ENCODE assay signal across 1 cellular context in the genomic region with DNA sequence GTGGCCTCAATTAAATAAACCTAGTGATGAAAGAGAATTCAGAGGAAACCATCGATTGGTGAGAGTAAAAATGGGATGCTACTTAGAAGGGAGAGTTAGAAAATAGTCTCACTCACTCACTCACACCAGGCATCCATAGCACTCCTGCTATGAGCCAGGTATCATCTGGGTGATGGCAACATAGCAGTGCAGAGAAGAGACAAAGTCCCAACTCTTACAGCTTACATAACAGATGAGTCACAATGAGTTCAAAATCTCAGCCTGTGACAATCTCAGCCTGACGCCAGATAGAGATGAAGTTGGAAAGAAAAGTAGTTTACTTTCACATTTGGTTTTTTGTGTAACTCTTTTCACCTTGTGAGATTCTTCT.
TF ChIP-seq lines count a peak whose summit lies in the region.

No MANE protein-coding gene starts in this region.

TF ChIP-seq in HepG2, 621 proteins besides CTCF, POLR2A, EP300 and RAD21 (continued from another document and continues in another):
- TF ChIP-seq MIER3 (CRISPR knock-in tag; IDR thresholded peaks at IDR 0.05; ENCODE audit: borderline replicate concordance): 0 out of 2 replicates have a peak, but pooled peaks have one; percentile 30
- no peak for TF ChIP-seq HNF1A (IDR thresholded peaks at IDR 0.05; ENCODE audit: low read depth)
- no peak for TF ChIP-seq HNF1A (CRISPR knock-in tag; IDR thresholded peaks at IDR 0.05; ENCODE audit: borderline replicate concordance)
- TF ChIP-seq ZNF484 (CRISPR knock-in tag; IDR thresholded peaks at IDR 0.05; ENCODE audit: borderline replicate concordance, low read depth): no peak
- TF ChIP-seq ZNF160 (CRISPR knock-in tag; IDR thresholded peaks at IDR 0.05): no peak
- no peak for TF ChIP-seq KDM5B (CRISPR knock-in tag; IDR thresholded peaks at IDR 0.05; ENCODE audit: borderline replicate concordance)
- no peak for TF ChIP-seq ZNF703 (CRISPR knock-in tag; IDR thresholded peaks at IDR 0.05; ENCODE audit: borderline replicate concordance)
- 0 out of 2 replicates have a peak, but pooled peaks have one; percentile 60 for TF ChIP-seq SSRP1 (CRISPR knock-in tag; IDR thresholded peaks at IDR 0.05)
- TF ChIP-seq ZNF510 (CRISPR knock-in tag; IDR thresholded peaks at IDR 0.05; ENCODE audit: low read depth): no peak
- 0 out of 2 replicates have a peak, but pooled peaks have one; percentile 25 for TF ChIP-seq GATAD1 (CRISPR knock-in tag; IDR thresholded peaks at IDR 0.05)
- TF ChIP-seq ZFP36L2 (CRISPR knock-in tag; IDR thresholded peaks at IDR 0.05): no peak
- TF ChIP-seq ZSCAN20 (CRISPR knock-in tag; IDR thresholded peaks at IDR 0.05; ENCODE audit: borderline replicate concordance): no peak
- TF ChIP-seq HOXA5 (CRISPR knock-in tag; IDR thresholded peaks at IDR 0.05): no peak
- no peak for TF ChIP-seq ZFP1 (CRISPR knock-in tag; IDR thresholded peaks at IDR 0.05)
- TF ChIP-seq ELF4 (CRISPR knock-in tag; IDR thresholded peaks at IDR 0.05; ENCODE audit: borderline replicate concordance): no peak
- TF ChIP-seq TOE1 (CRISPR knock-in tag; IDR thresholded peaks at IDR 0.05): no peak
- no peak for TF ChIP-seq ZNF230 (CRISPR knock-in tag; IDR thresholded peaks at IDR 0.05)
- TF ChIP-seq YY1 (IDR thresholded peaks at IDR 0.05; ENCODE audit: insufficient read depth, insufficient replicate concordance, low read depth, low read length): no peak
- TF ChIP-seq TEAD2 (CRISPR knock-in tag; IDR thresholded peaks at IDR 0.05): no peak
- TF ChIP-seq YEATS2 (CRISPR knock-in tag; IDR thresholded peaks at IDR 0.05; ENCODE audit: borderline replicate concordance): no peak
- peak; percentile 79 for TF ChIP-seq CEBPG (CRISPR knock-in tag; IDR thresholded peaks at IDR 0.05)
- no peak for TF ChIP-seq RAD51 (IDR thresholded peaks at IDR 0.05; ENCODE audit: borderline replicate concordance)
- TF ChIP-seq KLF6 (CRISPR knock-in tag; IDR thresholded peaks at IDR 0.05): no peak
- TF ChIP-seq SUZ12 (IDR thresholded peaks at IDR 0.05; ENCODE audit: low read depth, low read length): no peak
- TF ChIP-seq TERF1 (CRISPR knock-in tag; IDR thresholded peaks at IDR 0.05): no peak
- no peak for TF ChIP-seq EED (CRISPR knock-in tag; IDR thresholded peaks at IDR 0.05)
- no peak for TF ChIP-seq ZNF780A (CRISPR knock-in tag; IDR thresholded peaks at IDR 0.05)
- TF ChIP-seq ZZZ3 (CRISPR knock-in tag; IDR thresholded peaks at IDR 0.05; ENCODE audit: borderline replicate concordance): no peak
- no peak for TF ChIP-seq MTF2 (CRISPR knock-in tag; IDR thresholded peaks at IDR 0.05; ENCODE audit: borderline replicate concordance)
- TF ChIP-seq ARID3A (IDR thresholded peaks at IDR 0.05; ENCODE audit: low read depth, low read length): peak; percentile 35; the same call in 1 of the 2 replicates
- no peak for TF ChIP-seq ATF7-NPFF (CRISPR knock-in tag; IDR thresholded peaks at IDR 0.05; ENCODE audit: low read depth)
- TF ChIP-seq SNAPC5 (CRISPR knock-in tag; IDR thresholded peaks at IDR 0.05; ENCODE audit: borderline replicate concordance): no peak
- TF ChIP-seq CENPBD1 (CRISPR knock-in tag; IDR thresholded peaks at IDR 0.05; ENCODE audit: borderline replicate concordance, low read depth): no peak
- no peak for TF ChIP-seq RBM22 (optimal IDR thresholded peaks at IDR 0.05; ENCODE audit: low read length)
- TF ChIP-seq HNRNPH1 (optimal IDR thresholded peaks at IDR 0.05; ENCODE audit: low read depth, low read length): no peak
- TF ChIP-seq EEA1 (CRISPR knock-in tag; IDR thresholded peaks at IDR 0.05; ENCODE audit: borderline replicate concordance): no peak
- TF ChIP-seq RBFOX2 (IDR thresholded peaks at IDR 0.05; ENCODE audit: low read depth, low read length): no peak
- TF ChIP-seq MXI1 (IDR thresholded peaks at IDR 0.05; ENCODE audit: borderline replicate concordance, low read depth, low read length): no peak; the same call in 2 of the 3 replicates
- TF ChIP-seq, protein P1, sequence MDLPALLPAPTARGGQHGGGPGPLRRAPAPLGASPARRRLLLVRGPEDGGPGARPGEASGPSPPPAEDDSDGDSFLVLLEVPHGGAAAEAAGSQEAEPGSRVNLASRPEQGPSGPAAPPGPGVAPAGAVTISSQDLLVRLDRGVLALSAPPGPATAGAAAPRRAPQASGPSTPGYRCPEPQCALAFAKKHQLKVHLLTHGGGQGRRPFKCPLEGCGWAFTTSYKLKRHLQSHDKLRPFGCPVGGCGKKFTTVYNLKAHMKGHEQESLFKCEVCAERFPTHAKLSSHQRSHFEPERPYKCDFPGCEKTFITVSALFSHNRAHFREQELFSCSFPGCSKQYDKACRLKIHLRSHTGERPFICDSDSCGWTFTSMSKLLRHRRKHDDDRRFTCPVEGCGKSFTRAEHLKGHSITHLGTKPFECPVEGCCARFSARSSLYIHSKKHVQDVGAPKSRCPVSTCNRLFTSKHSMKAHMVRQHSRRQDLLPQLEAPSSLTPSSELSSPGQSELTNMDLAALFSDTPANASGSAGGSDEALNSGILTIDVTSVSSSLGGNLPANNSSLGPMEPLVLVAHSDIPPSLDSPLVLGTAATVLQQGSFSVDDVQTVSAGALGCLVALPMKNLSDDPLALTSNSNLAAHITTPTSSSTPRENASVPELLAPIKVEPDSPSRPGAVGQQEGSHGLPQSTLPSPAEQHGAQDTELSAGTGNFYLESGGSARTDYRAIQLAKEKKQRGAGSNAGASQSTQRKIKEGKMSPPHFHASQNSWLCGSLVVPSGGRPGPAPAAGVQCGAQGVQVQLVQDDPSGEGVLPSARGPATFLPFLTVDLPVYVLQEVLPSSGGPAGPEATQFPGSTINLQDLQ (CRISPR knock-in tag; IDR thresholded peaks at IDR 0.05): no peak
- TF ChIP-seq, protein P2, sequence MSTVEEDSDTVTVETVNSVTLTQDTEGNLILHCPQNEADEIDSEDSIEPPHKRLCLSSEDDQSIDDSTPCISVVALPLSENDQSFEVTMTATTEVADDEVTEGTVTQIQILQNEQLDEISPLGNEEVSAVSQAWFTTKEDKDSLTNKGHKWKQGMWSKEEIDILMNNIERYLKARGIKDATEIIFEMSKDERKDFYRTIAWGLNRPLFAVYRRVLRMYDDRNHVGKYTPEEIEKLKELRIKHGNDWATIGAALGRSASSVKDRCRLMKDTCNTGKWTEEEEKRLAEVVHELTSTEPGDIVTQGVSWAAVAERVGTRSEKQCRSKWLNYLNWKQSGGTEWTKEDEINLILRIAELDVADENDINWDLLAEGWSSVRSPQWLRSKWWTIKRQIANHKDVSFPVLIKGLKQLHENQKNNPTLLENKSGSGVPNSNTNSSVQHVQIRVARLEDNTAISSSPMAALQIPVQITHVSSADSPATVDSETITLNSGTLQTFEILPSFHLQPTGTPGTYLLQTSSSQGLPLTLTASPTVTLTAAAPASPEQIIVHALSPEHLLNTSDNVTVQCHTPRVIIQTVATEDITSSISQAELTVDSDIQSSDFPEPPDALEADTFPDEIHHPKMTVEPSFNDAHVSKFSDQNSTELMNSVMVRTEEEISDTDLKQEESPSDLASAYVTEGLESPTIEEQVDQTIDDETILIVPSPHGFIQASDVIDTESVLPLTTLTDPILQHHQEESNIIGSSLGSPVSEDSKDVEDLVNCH (CRISPR knock-in tag; IDR thresholded peaks at IDR 0.05): no peak
- TF ChIP-seq ZBTB42 (CRISPR knock-in tag; IDR thresholded peaks at IDR 0.05): no peak
- TF ChIP-seq MEIS1 (CRISPR knock-in tag; IDR thresholded peaks at IDR 0.05; ENCODE audit: borderline replicate concordance): no peak
- TF ChIP-seq ELF3 (CRISPR knock-in tag; IDR thresholded peaks at IDR 0.05): 0 out of 2 replicates have a peak, but pooled peaks have one; percentile 56
- TF ChIP-seq, protein P3, sequence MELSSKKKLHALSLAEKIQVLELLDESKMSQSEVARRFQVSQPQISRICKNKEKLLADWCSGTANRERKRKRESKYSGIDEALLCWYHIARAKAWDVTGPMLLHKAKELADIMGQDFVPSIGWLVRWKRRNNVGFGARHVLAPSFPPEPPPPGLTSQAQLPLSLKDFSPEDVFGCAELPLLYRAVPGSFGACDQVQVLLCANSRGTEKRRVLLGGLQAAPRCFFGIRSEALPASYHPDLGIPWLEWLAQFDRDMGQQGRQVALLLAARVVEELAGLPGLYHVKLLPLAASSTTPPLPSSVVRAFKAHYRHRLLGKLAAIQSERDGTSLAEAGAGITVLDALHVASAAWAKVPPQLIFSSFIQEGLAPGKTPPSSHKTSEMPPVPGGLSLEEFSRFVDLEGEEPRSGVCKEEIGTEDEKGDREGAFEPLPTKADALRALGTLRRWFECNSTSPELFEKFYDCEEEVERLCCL (CRISPR knock-in tag; IDR thresholded peaks at IDR 0.05; ENCODE audit: borderline replicate concordance): no peak
- TF ChIP-seq SALL2 (CRISPR knock-in tag; IDR thresholded peaks at IDR 0.05): no peak
- TF ChIP-seq HMG20B (CRISPR knock-in tag; conservative IDR thresholded peaks at IDR 0.05): peak; percentile 72; the same call in 1 of the 2 replicates
